Comparison of ENCODE assay signal across 12 cellular contexts in the genomic region with DNA sequence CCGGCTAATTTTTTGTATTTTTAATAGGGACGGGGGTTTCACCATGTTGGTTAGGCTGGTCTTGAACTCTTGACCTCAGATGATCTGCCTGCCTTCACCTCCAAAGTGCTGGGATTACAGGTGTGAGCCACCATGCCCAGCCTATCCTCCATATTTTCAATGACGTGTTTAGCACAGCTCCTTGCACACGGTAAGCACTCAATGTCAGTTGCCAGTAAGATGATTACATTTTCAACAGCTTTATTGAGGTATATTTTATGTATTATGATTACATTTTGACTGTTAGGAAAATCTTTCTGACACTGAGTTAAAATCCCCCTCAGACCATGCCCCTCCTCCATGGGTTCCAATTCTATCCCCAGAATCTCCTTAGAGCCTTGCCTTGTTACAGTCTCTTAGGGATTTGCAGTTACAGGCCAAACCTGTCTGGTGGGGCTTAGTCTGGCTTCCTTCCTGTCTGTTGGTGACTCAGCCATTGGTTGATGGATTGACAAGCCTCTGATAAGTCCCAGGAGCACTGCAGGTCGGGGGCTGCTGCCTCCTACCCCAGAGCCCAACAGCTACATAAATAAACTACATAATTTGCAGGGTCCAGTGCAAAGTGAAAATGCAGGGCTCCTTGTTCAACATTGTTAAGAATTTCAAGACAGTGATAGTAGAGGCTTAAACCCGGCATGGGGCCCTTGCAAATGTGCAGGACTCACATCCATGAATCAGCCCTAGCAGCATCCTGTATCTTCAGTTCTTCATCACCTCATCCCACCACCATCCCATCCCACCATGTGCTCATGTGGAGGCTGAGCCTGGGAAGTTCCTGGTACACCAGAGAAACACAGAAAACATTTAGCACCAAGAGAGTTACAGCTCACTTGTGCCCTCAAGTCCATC. TPM values are rescaled to one million over a fixed set of nuclear protein-coding genes. Genes with fewer than 3 reads are reported as not detected.
DNase-seq lines count a peak whose midpoint lies in the region; ATAC-seq, FAIRE-seq and TF ChIP-seq lines count a peak whose summit lies in the region.
"Had no signal": no experiment of that assay in that cellular context is flagged by ENCODE, and none has a peak within 500 bp of the region (broad histone marks: within the 10 kb centered on the region; RNA-seq: fewer than 3 reads in every experiment).

No MANE protein-coding gene starts in this region.

- no peak overlapping the region for H3K4me2 ChIP-seq in HepG2 (ENCODE audit: low read depth, low read length)

- intact Hi-C loops in HepG2 (cut with micrococcal nuclease; ENCODE audit: unreplicated experiment) = no loop called here

- TF ChIP-seq CTCF in WTC11 (IDR thresholded peaks at IDR 0.05) (no peak), HepG2 (CRISPR knock-in tag; IDR thresholded peaks at IDR 0.05) (no peak)

- FAIRE-seq in HepG2 (lab: Jason Lieb, UNC) = no peak

- no peak for TF ChIP-seq RAD21 in HepG2 (CRISPR knock-in tag; IDR thresholded peaks at IDR 0.05)

- ATAC-seq in WTC11 (peak; percentile 79), HepG2 (peak; percentile 29; the same call in 2 of the 3 replicates), GM21526 (IDR thresholded peaks at IDR 0.05; ENCODE audit: low FRiP score, unreplicated experiment) (no peak)

- WGBS in HepG2 (ENCODE audit: low lambda C conversion rate) = 38% methylated on average over 6 of the region's 6 CpGs

- H3K9me3 ChIP-seq in KOPT-K1 (ENCODE audit: insufficient read depth, low read length, poor library complexity, severe bottlenecking) (no peaks in the 10 kb centered on the region), HepG2 (ENCODE audit: low read length) (no peaks in the 10 kb centered on the region)
- H3K9me3 ChIP-seq: spleen had no signal

- H3K36me3 ChIP-seq in KOPT-K1 (ENCODE audit: insufficient read depth, low read length) (no peaks in the 10 kb centered on the region), HepG2 (replicated peaks in 1 of 2; ENCODE audit: control insufficient read depth in 1 of 2, insufficient read depth in 2 of 2, low read length in 2 of 2) (no peaks in the 10 kb centered on the region)

- POLR2A ChIA-PET in WTC11 (lab: Charles Lee) = no interaction called here
- POLR2A ChIA-PET in HepG2 (lab: Yijun Ruan, JAX) = no interaction called here

- H3K27ac Mint-ChIP-seq in WTC11 = no peak overlapping the region
- peak overlapping the region in 2 of 6 donors; percentile 35 to 42 for H3K27ac Mint-ChIP-seq in immature natural killer cell
- H3K27ac Mint-ChIP-seq: memory B cell had no signal

- DNase-seq in D341Med (ENCODE audit: low spot score) (peak; percentile 61), WTC11 (ENCODE audit: low spot score) (no peak), HepG2 (ENCODE audit: low spot score) (no peak), immature natural killer cell (no peak), DMS79 (lab: John Stamatoyannopoulos, UW) (no peak), foreskin melanocyte (no peak)
- DNase-seq: NCI-H1092, spleen had no signal

- no peak overlapping the region for H3K9ac ChIP-seq in HepG2 (ENCODE audit: insufficient read depth, low read depth, low read length)

- H3K4me3 Mint-ChIP-seq in WTC11 (no peak overlapping the region), immature natural killer cell (no peak overlapping the region)
- H3K4me3 Mint-ChIP-seq: memory B cell had no signal

- no peak for TF ChIP-seq EP300 in HepG2 (IDR thresholded peaks at IDR 0.05; ENCODE audit: low read depth in 2 of 2, low read length in 2 of 2)
- TF ChIP-seq EP300 in HepG2 (CRISPR knock-in tag; IDR thresholded peaks at IDR 0.05; ENCODE audit: borderline replicate concordance) = no peak

- H3K27ac ChIP-seq in KOPT-K1 (ENCODE audit: low read depth, low read length, poor library complexity, severe bottlenecking) (peak overlapping the region; percentile 1), HepG2 (ENCODE audit: extremely low read length, insufficient read depth, low read length) (no peak overlapping the region)
- H3K27ac ChIP-seq: SK-N-MC, spleen had no signal

- peaks cover 21% of the 10 kb centered on the region; the same call in 1 of the 2 replicates for H3K4me1 ChIP-seq in HepG2 (ENCODE audit: insufficient read depth, low read length)

- H4K20me1 ChIP-seq in HepG2 (ENCODE audit: insufficient read depth, low read length) = no peaks in the 10 kb centered on the region

- no peak overlapping the region for H2AFZ ChIP-seq in HepG2 (ENCODE audit: low read length)

- H3K9me3 Mint-ChIP-seq in WTC11 = no peaks in the 10 kb centered on the region
- no peaks in the 10 kb centered on the region for H3K9me3 Mint-ChIP-seq in immature natural killer cell
- H3K9me3 Mint-ChIP-seq: memory B cell had no signal

- no TSS peak for BruUV-seq in HepG2 (replicated peaks; lab: Mats Ljungman, UMichigan)

- in situ Hi-C loops in HepG2 (cut with HindIII; ENCODE audit: extremely low pct_ligation_motif_present, low pct_unique_long_range_greater_than_20kb) = no loop called here

- TF ChIP-seq POLR2A in HepG2 (IDR thresholded peaks at IDR 0.05; ENCODE audit: insufficient read depth in 1 of 2, low read depth in 2 of 2, low read length in 2 of 2) = no peak

- peaks cover 23% of the 10 kb centered on the region for H3K4me1 Mint-ChIP-seq in WTC11
- H3K4me1 Mint-ChIP-seq in immature natural killer cell = peaks cover 3 to 6% of the 10 kb centered on the region in 2 donors

- H3K27me3 ChIP-seq in HepG2 (ENCODE audit: control insufficient read depth in 1 of 2, insufficient read depth in 2 of 2, low read length in 2 of 2) = no peaks in the 10 kb centered on the region
- H3K27me3 ChIP-seq: spleen had no signal

- no peaks in the 10 kb centered on the region for H3K36me3 Mint-ChIP-seq in WTC11
- peaks cover 11 to 35% (median 15%) of the 10 kb centered on the region in 3 donors for H3K36me3 Mint-ChIP-seq in immature natural killer cell

- no peaks in the 10 kb centered on the region for H3K27me3 Mint-ChIP-seq in WTC11 (ENCODE audit: low read depth)
- peaks cover 0 to 2% (median 0%) of the 10 kb centered on the region in 3 donors for H3K27me3 Mint-ChIP-seq in immature natural killer cell (ENCODE audit: low read depth in 3 of 3)
- H3K27me3 Mint-ChIP-seq: memory B cell had no signal

- no peaks in the 10 kb centered on the region for H3K79me2 ChIP-seq in HepG2 (ENCODE audit: insufficient read depth, low read length)

- CTCF ChIA-PET in WTC11 (lab: Charles Lee) (no interaction called here), HepG2 (lab: Yijun Ruan, JAX; ENCODE audit: low intra/inter-chr PET ratio, low total read pairs) (no interaction called here)

- no peak overlapping the region for H3K4me3 ChIP-seq in HepG2 (replicated peaks in 1 of 3; ENCODE audit: insufficient read depth in 1 of 3, low read depth in 2 of 3, low read length in 3 of 3)
- H3K4me3 ChIP-seq: SK-N-MC, spleen had no signal

RNA-seq across cellular contexts. Expression of a gene that starts 23.4 kb away (rescaled TPM):
- total RNA-seq in WTC11 (2021) (43.7 to 49.6 TPM (median 47.0 TPM) in 3 replicates), HepG2 (2016; rRNA removed; fragmentation: Illumina TruSeq; extraction: Trizol) (30.4 and 60.7 TPM in 2 replicates)
- 7.9 and 8.2 TPM in 2 replicates for total RNA-seq in HepG2 (2016; cell fraction: cytosol; rRNA removed; fragmentation: Illumina TruSeq; extraction: Trizol; ENCODE audit: low read depth)
- total RNA-seq in HepG2 (2016; cell fraction: insoluble cytoplasmic fraction; rRNA removed; fragmentation: Illumina TruSeq; extraction: Trizol) = 35.7 and 61.3 TPM in 2 replicates
- 21.1 and 21.8 TPM in 2 replicates for total RNA-seq in HepG2 (2016; cell fraction: membrane; rRNA removed; fragmentation: Illumina TruSeq; extraction: Trizol)
- 11.9 and 13.9 TPM in 2 replicates for total RNA-seq in HepG2 (2016; cell fraction: nucleus; rRNA removed; fragmentation: Illumina TruSeq; extraction: Trizol)
- polyA plus RNA-seq in HepG2 (2011; rRNA removed) (12.3 and 13.7 TPM in 2 replicates), immature natural killer cell (1 to 10 TPM; 2.7 to 5.9 (median 5.9) TPM)
- 14.4 and 15.5 TPM in 2 replicates for polyA plus RNA-seq in HepG2 (2011; cell fraction: cytosol; rRNA removed)
- 3.6 and 5.4 TPM in 2 replicates for polyA plus RNA-seq in HepG2 (2011; cell fraction: nucleus; rRNA removed)
- polyA plus RNA-seq in HepG2 (2012) = 23.9 and 27.0 TPM in 2 replicates
- 6.2 and 6.5 TPM in 2 replicates for polyA plus RNA-seq in HepG2 (2016; cell fraction: cytosol; fragmentation: Illumina TruSeq; extraction: Trizol; ENCODE audit: low read depth)
- polyA plus RNA-seq in HepG2 (2016; cell fraction: insoluble cytoplasmic fraction; fragmentation: Illumina TruSeq; extraction: Trizol; ENCODE audit: low read depth) = 52.4 and 54.7 TPM in 2 replicates
- polyA plus RNA-seq in HepG2 (2016; cell fraction: membrane; fragmentation: Illumina TruSeq; extraction: Trizol; ENCODE audit: low read depth) = 13.1 and 13.3 TPM in 2 replicates
- 24.3 and 25.2 TPM in 2 replicates for polyA plus RNA-seq in HepG2 (2016; cell fraction: nucleus; fragmentation: Illumina TruSeq; extraction: Trizol; ENCODE audit: insufficient read depth, low read depth)
- 20.8 and 60.9 TPM in 2 replicates for polyA minus RNA-seq in HepG2 (2011; rRNA and poly(A)+ RNA removed; ENCODE audit: low replicate concordance)
- 6.9 and 10.1 TPM in 2 replicates for polyA minus RNA-seq in HepG2 (2011; cell fraction: cytosol; rRNA and poly(A)+ RNA removed)
- polyA minus RNA-seq in HepG2 (2011; cell fraction: nucleus; rRNA and poly(A)+ RNA removed) = 4.2 and 6.1 TPM in 2 replicates

RNA-seq across cellular contexts. Expression of a gene that starts 41.8 kb away (rescaled TPM):
- total RNA-seq in WTC11 (2021) = 0.60 to 1.7 TPM (median 1.4 TPM) in 3 replicates
- not detected in 2 replicates for total RNA-seq in HepG2 (2016; rRNA removed; fragmentation: Illumina TruSeq; extraction: Trizol)
- total RNA-seq in HepG2 (2016; cell fraction: cytosol; rRNA removed; fragmentation: Illumina TruSeq; extraction: Trizol; ENCODE audit: low read depth) = not detected in 2 replicates
- total RNA-seq in HepG2 (2016; cell fraction: insoluble cytoplasmic fraction; rRNA removed; fragmentation: Illumina TruSeq; extraction: Trizol) = not detected in 2 replicates
- not detected in 2 replicates for total RNA-seq in HepG2 (2016; cell fraction: membrane; rRNA removed; fragmentation: Illumina TruSeq; extraction: Trizol)
- not detected in 2 replicates for total RNA-seq in HepG2 (2016; cell fraction: nucleus; rRNA removed; fragmentation: Illumina TruSeq; extraction: Trizol)
- polyA plus RNA-seq in HepG2 (2011; rRNA removed) = not detected in 2 replicates
- not detected in 2 replicates for polyA plus RNA-seq in HepG2 (2011; cell fraction: cytosol; rRNA removed)
- not detected in 2 replicates for polyA plus RNA-seq in HepG2 (2011; cell fraction: nucleus; rRNA removed)
- not detected in 2 replicates for polyA plus RNA-seq in HepG2 (2012)
- not detected in 2 replicates for polyA plus RNA-seq in HepG2 (2016; cell fraction: cytosol; fragmentation: Illumina TruSeq; extraction: Trizol; ENCODE audit: low read depth)
- not detected in 2 replicates for polyA plus RNA-seq in HepG2 (2016; cell fraction: insoluble cytoplasmic fraction; fragmentation: Illumina TruSeq; extraction: Trizol; ENCODE audit: low read depth)
- polyA plus RNA-seq in HepG2 (2016; cell fraction: membrane; fragmentation: Illumina TruSeq; extraction: Trizol; ENCODE audit: low read depth) = not detected in 2 replicates
- polyA plus RNA-seq in HepG2 (2016; cell fraction: nucleus; fragmentation: Illumina TruSeq; extraction: Trizol; ENCODE audit: insufficient read depth, low read depth) = not detected in 2 replicates
- polyA minus RNA-seq in HepG2 (2011; rRNA and poly(A)+ RNA removed; ENCODE audit: low replicate concordance) = not detected in 2 replicates
- polyA minus RNA-seq in HepG2 (2011; cell fraction: cytosol; rRNA and poly(A)+ RNA removed) = not detected in 2 replicates
- polyA minus RNA-seq in HepG2 (2011; cell fraction: nucleus; rRNA and poly(A)+ RNA removed) = not detected in 2 replicates
- polyA plus RNA-seq in immature natural killer cell = 10 to 100 TPM in 1 of 3 donors, 1 to 10 TPM in 2; 5.0 to 12.8 (median 9.9) TPM

RNA-seq across cellular contexts. Expression of a gene that starts 51.5 kb away (rescaled TPM):
- total RNA-seq in WTC11 (2021) = 19.2 to 19.9 TPM (median 19.4 TPM) in 3 replicates
- total RNA-seq in HepG2 (2016; rRNA removed; fragmentation: Illumina TruSeq; extraction: Trizol) = 17.9 and 28.1 TPM in 2 replicates
- 2.2 and 2.5 TPM in 2 replicates for total RNA-seq in HepG2 (2016; cell fraction: cytosol; rRNA removed; fragmentation: Illumina TruSeq; extraction: Trizol; ENCODE audit: low read depth)
- 18.2 and 27.0 TPM in 2 replicates for total RNA-seq in HepG2 (2016; cell fraction: insoluble cytoplasmic fraction; rRNA removed; fragmentation: Illumina TruSeq; extraction: Trizol)
- 8.1 and 8.3 TPM in 2 replicates for total RNA-seq in HepG2 (2016; cell fraction: membrane; rRNA removed; fragmentation: Illumina TruSeq; extraction: Trizol)
- 17.9 and 18.0 TPM in 2 replicates for total RNA-seq in HepG2 (2016; cell fraction: nucleus; rRNA removed; fragmentation: Illumina TruSeq; extraction: Trizol)
- polyA plus RNA-seq in HepG2 (2011; rRNA removed) = 6.4 and 6.9 TPM in 2 replicates
- polyA plus RNA-seq in HepG2 (2011; cell fraction: cytosol; rRNA removed) = 3.3 and 4.9 TPM in 2 replicates
- 3.6 and 4.2 TPM in 2 replicates for polyA plus RNA-seq in HepG2 (2011; cell fraction: nucleus; rRNA removed)
- 3.8 and 5.0 TPM in 2 replicates for polyA plus RNA-seq in HepG2 (2012)
- 0.28 and 0.43 TPM in 2 replicates for polyA plus RNA-seq in HepG2 (2016; cell fraction: cytosol; fragmentation: Illumina TruSeq; extraction: Trizol; ENCODE audit: low read depth)
- 9.8 and 10.7 TPM in 2 replicates for polyA plus RNA-seq in HepG2 (2016; cell fraction: insoluble cytoplasmic fraction; fragmentation: Illumina TruSeq; extraction: Trizol; ENCODE audit: low read depth)
- polyA plus RNA-seq in HepG2 (2016; cell fraction: membrane; fragmentation: Illumina TruSeq; extraction: Trizol; ENCODE audit: low read depth) = 1.7 and 1.8 TPM in 2 replicates
- 8.2 and 8.3 TPM in 2 replicates for polyA plus RNA-seq in HepG2 (2016; cell fraction: nucleus; fragmentation: Illumina TruSeq; extraction: Trizol; ENCODE audit: insufficient read depth, low read depth)
- 23.6 and 31.5 TPM in 2 replicates for polyA minus RNA-seq in HepG2 (2011; rRNA and poly(A)+ RNA removed; ENCODE audit: low replicate concordance)
- polyA minus RNA-seq in HepG2 (2011; cell fraction: cytosol; rRNA and poly(A)+ RNA removed) = 10.2 and 11.1 TPM in 2 replicates
- 26.4 and 34.1 TPM in 2 replicates for polyA minus RNA-seq in HepG2 (2011; cell fraction: nucleus; rRNA and poly(A)+ RNA removed)
- 1 to 10 TPM; 1.1 to 8.9 (median 5.0) TPM for polyA plus RNA-seq in immature natural killer cell
